In genomic region chr2:1891147-1891546, GRCh38 we compare ENCODE assay signal across 1 cellular context.
TF ChIP-seq lines count a peak whose summit lies in the region.

No MANE protein-coding gene starts in this region.

TF ChIP-seq in HepG2, 621 proteins besides CTCF, POLR2A, EP300 and RAD21 (continued from another document):
- no peak for TF ChIP-seq ZBTB25 (CRISPR knock-in tag; IDR thresholded peaks at IDR 0.05)
